Comparison of ENCODE assay signal across 8 cellular contexts in the genomic region with DNA sequence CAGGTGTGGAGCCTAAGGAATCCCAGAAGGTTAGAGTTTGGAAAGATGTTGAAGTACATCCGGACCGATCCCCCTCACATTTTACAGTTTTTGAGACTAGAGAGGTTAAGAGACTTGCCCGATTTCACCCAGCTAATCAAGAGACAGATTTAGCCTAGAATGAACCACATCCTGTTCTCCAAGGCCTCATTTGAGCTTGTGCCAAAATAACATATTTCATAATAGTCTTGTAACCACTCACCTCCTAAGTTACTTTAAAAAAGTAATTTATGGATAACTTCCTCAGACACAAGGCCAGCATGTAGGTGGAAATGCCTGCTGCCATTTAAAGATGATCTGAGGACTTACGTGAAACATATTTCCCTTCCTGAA. TPM values are rescaled to one million over a fixed set of nuclear protein-coding genes. Genes with fewer than 3 reads are reported as not detected.
DNase-seq lines count a peak whose midpoint lies in the region; ATAC-seq and FAIRE-seq lines count a peak whose summit lies in the region.

No MANE protein-coding gene starts in this region.

- H3K27ac Mint-ChIP-seq in activated naive CD4-positive, alpha-beta T cell treated with anti-CD3 and anti-CD28 coated beads, Interleukin-2, amount 50 U/mL, for 24 hours = peak overlapping the region; percentile 96
- peak overlapping the region; percentile 48 for H3K27ac Mint-ChIP-seq in activated T-helper 2 cell treated with anti-CD3 and anti-CD28 coated beads, Interferon-gamma antibody, Interleukin-2, Interleukin-4, amounts not matched to agents 10 μg/mL and 5 μg/mL and 100 μg/mL, durations not matched to agents 14 hours and 24 hours and 36 hours

- no peak for FAIRE-seq in HTR-8/SVneo (lab: Jason Lieb, UNC)

- no peak for DNase-seq in activated naive CD4-positive, alpha-beta T cell treated with anti-CD3 and anti-CD28 coated beads, Interleukin-2, amount 50 U/mL, for 16 hours
- peak; percentile 20 for DNase-seq in HTR-8/SVneo (ENCODE audit: insufficient read length, low spot score)
- DNase-seq in activated T-helper 2 cell treated with anti-CD3 and anti-CD28 coated beads, Interferon-gamma antibody, Interleukin-2, Interleukin-4, amounts not matched to agents 10 μg/mL and 5 μg/mL and 100 μg/mL, durations not matched to agents 14 hours and 24 hours and 36 hours (ENCODE audit: low spot score) = no peak
- peak; percentile 29 to 82 for DNase-seq in lung microvascular endothelial cell (ENCODE audit: low read depth in 2 of 2)
- DNase-seq in NCI-H2081 treated with DMSO at 0.1 percent for 48 hours (lab: John Stamatoyannopoulos, UW) = no peak
- no peak for DNase-seq in NCI-H526 (lab: John Stamatoyannopoulos, UW)

- peak overlapping the region; percentile 76 for H3K4me3 Mint-ChIP-seq in activated naive CD4-positive, alpha-beta T cell treated with anti-CD3 and anti-CD28 coated beads, Interleukin-2, amount 50 U/mL, for 24 hours
- peak overlapping the region; percentile 55 for H3K4me3 Mint-ChIP-seq in activated T-helper 2 cell treated with anti-CD3 and anti-CD28 coated beads, Interferon-gamma antibody, Interleukin-2, Interleukin-4, amounts not matched to agents 10 μg/mL and 5 μg/mL and 100 μg/mL, durations not matched to agents 14 hours and 24 hours and 36 hours (ENCODE audit: low read depth)

- H3K27me3 Mint-ChIP-seq in activated naive CD4-positive, alpha-beta T cell treated with anti-CD3 and anti-CD28 coated beads, Interleukin-2, amount 50 U/mL, for 24 hours = no peaks in the 10 kb centered on the region
- no peaks in the 10 kb centered on the region for H3K27me3 Mint-ChIP-seq in activated T-helper 2 cell treated with anti-CD3 and anti-CD28 coated beads, Interferon-gamma antibody, Interleukin-2, Interleukin-4, amounts not matched to agents 10 μg/mL and 5 μg/mL and 100 μg/mL, durations not matched to agents 14 hours and 24 hours and 36 hours (ENCODE audit: low read depth)

- no peak for ATAC-seq in GM19452 (IDR thresholded peaks at IDR 0.05; ENCODE audit: unreplicated experiment)

- H3K9me3 Mint-ChIP-seq in activated naive CD4-positive, alpha-beta T cell treated with anti-CD3 and anti-CD28 coated beads, Interleukin-2, amount 50 U/mL, for 24 hours = no peaks in the 10 kb centered on the region
- H3K9me3 Mint-ChIP-seq in activated T-helper 2 cell treated with anti-CD3 and anti-CD28 coated beads, Interferon-gamma antibody, Interleukin-2, Interleukin-4, amounts not matched to agents 10 μg/mL and 5 μg/mL and 100 μg/mL, durations not matched to agents 14 hours and 24 hours and 36 hours = no peaks in the 10 kb centered on the region

- H3K4me1 Mint-ChIP-seq in activated naive CD4-positive, alpha-beta T cell treated with anti-CD3 and anti-CD28 coated beads, Interleukin-2, amount 50 U/mL, for 24 hours = peaks cover 67% of the 10 kb centered on the region
- H3K4me1 Mint-ChIP-seq in activated T-helper 2 cell treated with anti-CD3 and anti-CD28 coated beads, Interferon-gamma antibody, Interleukin-2, Interleukin-4, amounts not matched to agents 10 μg/mL and 5 μg/mL and 100 μg/mL, durations not matched to agents 14 hours and 24 hours and 36 hours (ENCODE audit: low read depth) = peaks cover 36% of the 10 kb centered on the region

- no peaks in the 10 kb centered on the region for H3K36me3 Mint-ChIP-seq in activated naive CD4-positive, alpha-beta T cell treated with anti-CD3 and anti-CD28 coated beads, Interleukin-2, amount 50 U/mL, for 24 hours
- no peaks in the 10 kb centered on the region for H3K36me3 Mint-ChIP-seq in activated T-helper 2 cell treated with anti-CD3 and anti-CD28 coated beads, Interferon-gamma antibody, Interleukin-2, Interleukin-4, amounts not matched to agents 10 μg/mL and 5 μg/mL and 100 μg/mL, durations not matched to agents 14 hours and 24 hours and 36 hours (ENCODE audit: low read depth)

- intact Hi-C loops in activated T-helper 2 cell treated with anti-CD3 and anti-CD28 coated beads, Interferon-gamma antibody, Interleukin-2, Interleukin-4, amounts not matched to agents 10 μg/mL and 5 μg/mL and 100 μg/mL, durations not matched to agents 14 hours and 24 hours and 36 hours (cut with micrococcal nuclease) = loop anchor here (2.0 to 5.0 kb wide), 2 partner anchors 65 to 273 kb away; no protein-coding TSS in a partner anchor

RNA-seq across cellular contexts. Expression of a gene that starts 39.8 kb away (rescaled TPM):
- 5.9 and 6.6 TPM in 2 replicates for total RNA-seq in activated T-helper 2 cell treated with anti-CD3 and anti-CD28 coated beads, Interferon-gamma antibody, Interleukin-2, Interleukin-4, amounts not matched to agents 10 μg/mL and 5 μg/mL and 100 μg/mL, durations not matched to agents 14 hours and 24 hours and 36 hours
- total RNA-seq in lung microvascular endothelial cell = 27.6 and 54.7 TPM in 2 replicates

Comparison
In these comparisons a context has a peak if more than half of its experiments do, and no peak if none do; other contexts are left out.
1. DNase-seq: peak in HTR-8/SVneo (single experiment) and lung microvascular endothelial cell (2 of 2); none in activated naive CD4-positive, alpha-beta T cell treated with anti-CD3 and anti-CD28 coated beads, Interleukin-2, amount 50 U/mL, for 16 hours (single experiment), activated T-helper 2 cell treated with anti-CD3 and anti-CD28 coated beads, Interferon-gamma antibody, Interleukin-2, Interleukin-4, amounts not matched to agents 10 μg/mL and 5 μg/mL and 100 μg/mL, durations not matched to agents 14 hours and 24 hours and 36 hours (single experiment), NCI-H2081 treated with DMSO at 0.1 percent for 48 hours (single experiment) and NCI-H526 (0 of 2).